ENCODE assay signal across 24 cellular contexts in genomic region chr22:21738081-21738480, GRCh38. TPM values are rescaled to one million over a fixed set of nuclear protein-coding genes. Genes with fewer than 3 reads are reported as not detected.
DNase-seq lines count a peak whose midpoint lies in the region; ATAC-seq, FAIRE-seq and TF ChIP-seq lines count a peak whose summit lies in the region.
"Had no signal": no experiment of that assay in that cellular context is flagged by ENCODE, and none has a peak within 500 bp of the region (broad histone marks: within the 10 kb centered on the region; RNA-seq: fewer than 3 reads in every experiment).

No MANE protein-coding gene starts in this region.

- H4K20me1 ChIP-seq in HepG2 (ENCODE audit: insufficient read depth, low read length), result no peaks in the 10 kb centered on the region

- no peaks in the 10 kb centered on the region for H3K79me2 ChIP-seq in HepG2 (ENCODE audit: insufficient read depth, low read length)

- no peak for DNase-seq in HepG2 (ENCODE audit: low spot score)
- no peak for DNase-seq in right lobe of liver
- DNase-seq in OCI-M1 (lab: John Stamatoyannopoulos, UW), result peak; percentile 35
- DNase-seq in natural killer cell treated with Interleukin-12 subunit alpha and Interleukin-12 subunit beta and Interleukin-15 and Interleukin-18, amount 100 ng/mL, for 72 hours (ENCODE audit: low spot score), result no peak
- no peak for DNase-seq in stimulated activated CD4-positive, alpha-beta T cell treated with anti-CD3 and anti-CD28 coated beads, Interleukin-1b, Interleukin-23, amount 100 ng/mL, for 48 hours
- DNase-seq in COLO668 (lab: John Stamatoyannopoulos, UW; ENCODE audit: unreplicated experiment), result no peak
- DNase-seq: AML-193; Caco-2; CD8-positive, alpha-beta memory T cell; DMS153; DMS79; GDM1; GOT3; H7; HFFc6 had no signal

- TF ChIP-seq POLR2A in HepG2 (IDR thresholded peaks at IDR 0.05; ENCODE audit: insufficient read depth in 1 of 2, low read depth in 2 of 2, low read length in 2 of 2) (no peak), right lobe of liver (IDR thresholded peaks at IDR 0.05) (no peak)

- no peaks in the 10 kb centered on the region for H3K9me3 Mint-ChIP-seq in natural killer cell treated with Interleukin-12 subunit alpha and Interleukin-12 subunit beta and Interleukin-15 and Interleukin-18, amount 100 ng/mL, for 72 hours
- H3K9me3 Mint-ChIP-seq: CD8-positive, alpha-beta memory T cell; HFFc6 had no signal

- H3K4me1 Mint-ChIP-seq in natural killer cell treated with Interleukin-12 subunit alpha and Interleukin-12 subunit beta and Interleukin-15 and Interleukin-18, amount 100 ng/mL, for 72 hours (ENCODE audit: low read depth in 2 of 2), result peaks cover 42 to 51% of the 10 kb centered on the region in 2 donors

- no peaks in the 10 kb centered on the region for H3K27me3 Mint-ChIP-seq in natural killer cell treated with Interleukin-12 subunit alpha and Interleukin-12 subunit beta and Interleukin-15 and Interleukin-18, amount 100 ng/mL, for 72 hours
- H3K27me3 Mint-ChIP-seq: CD8-positive, alpha-beta memory T cell had no signal

- no peak overlapping the region for H3K4me2 ChIP-seq in HepG2 (ENCODE audit: low read depth, low read length)
- H3K4me2 ChIP-seq: A549, KMS-11 had no signal

- 46% methylated on average over 8 of the region's 8 CpGs for WGBS in HepG2 (ENCODE audit: low lambda C conversion rate)
- 79% methylated on average over 8 of the region's 8 CpGs for WGBS in right lobe of liver (ENCODE audit: insufficient coverage, low coverage, low lambda C conversion rate, missing lambda C conversion rate)

- H3K36me3 ChIP-seq in HepG2 (replicated peaks in 1 of 2; ENCODE audit: control insufficient read depth in 1 of 2, insufficient read depth in 2 of 2, low read length in 2 of 2), result no peaks in the 10 kb centered on the region
- H3K36me3 ChIP-seq in right lobe of liver, result no peaks in the 10 kb centered on the region

- H2AFZ ChIP-seq in HepG2 (ENCODE audit: low read length), result no peak overlapping the region

- H3K27me3 ChIP-seq in HepG2 (ENCODE audit: control insufficient read depth in 1 of 2, insufficient read depth in 2 of 2, low read length in 2 of 2) (peaks cover 4 to 40% of the 10 kb centered on the region in 2 experiments; a peak in 3 of 5 replicates), right lobe of liver (no peaks in the 10 kb centered on the region)

- H3K4me3 ChIP-seq in HepG2 (replicated peaks in 1 of 3; ENCODE audit: insufficient read depth in 1 of 3, low read depth in 2 of 3, low read length in 3 of 3) (no peak overlapping the region), right lobe of liver (no peak overlapping the region)
- H3K4me3 ChIP-seq: A549 had no signal

- TF ChIP-seq CTCF in HepG2 (CRISPR knock-in tag; IDR thresholded peaks at IDR 0.05) (no peak), right lobe of liver (IDR thresholded peaks at IDR 0.05) (no peak)

- H3K9me3 ChIP-seq in HepG2 (ENCODE audit: low read length) (no peaks in the 10 kb centered on the region), right lobe of liver (no peaks in the 10 kb centered on the region)
- H3K9me3 ChIP-seq: A549, Caco-2 had no signal

- TF ChIP-seq RAD21 in HepG2 (CRISPR knock-in tag; IDR thresholded peaks at IDR 0.05), result no peak

- in situ Hi-C loops in HepG2 (cut with HindIII; ENCODE audit: extremely low pct_ligation_motif_present, low pct_unique_long_range_greater_than_20kb), result no loop called here

- H3K4me3 Mint-ChIP-seq in natural killer cell treated with Interleukin-12 subunit alpha and Interleukin-12 subunit beta and Interleukin-15 and Interleukin-18, amount 100 ng/mL, for 72 hours, result peak overlapping the region; percentile 42
- H3K4me3 Mint-ChIP-seq: HFFc6 had no signal

- FAIRE-seq in HepG2 (lab: Jason Lieb, UNC), result no peak
- FAIRE-seq: A549, D721Med, GM12892, GM18507 had no signal

- H3K4me1 ChIP-seq in HepG2 (ENCODE audit: insufficient read depth, low read length) (peaks cover 16% of the 10 kb centered on the region), right lobe of liver (no peaks in the 10 kb centered on the region)

- POLR2A ChIA-PET in HepG2 (lab: Yijun Ruan, JAX), result no interaction called here

- TF ChIP-seq EP300 in HepG2 (IDR thresholded peaks at IDR 0.05; ENCODE audit: low read depth in 2 of 2, low read length in 2 of 2) (no peak), HepG2 (CRISPR knock-in tag; IDR thresholded peaks at IDR 0.05; ENCODE audit: borderline replicate concordance) (no peak)

- intact Hi-C loops in HepG2 (cut with micrococcal nuclease; ENCODE audit: unreplicated experiment), result no loop called here
- intact Hi-C loops in right lobe of liver (cut with DNase I), result loop anchor here in 1 of 2 donors (10.0 kb wide), 1 partner anchor 197 kb away; no protein-coding TSS in a partner anchor

- H3K27ac ChIP-seq in HepG2 (ENCODE audit: extremely low read length, insufficient read depth, low read length) (no peak overlapping the region), right lobe of liver (no peak overlapping the region)
- H3K27ac ChIP-seq: 22Rv1, A549, HL-60, KMS-11 had no signal

- H3K36me3 Mint-ChIP-seq in natural killer cell treated with Interleukin-12 subunit alpha and Interleukin-12 subunit beta and Interleukin-15 and Interleukin-18, amount 100 ng/mL, for 72 hours, result no peaks in the 10 kb centered on the region

- no peak overlapping the region for H3K9ac ChIP-seq in HepG2 (ENCODE audit: insufficient read depth, low read depth, low read length)
- H3K9ac ChIP-seq: KMS-11 had no signal

- no TSS peak for BruUV-seq in HepG2 (replicated peaks; lab: Mats Ljungman, UMichigan)

- no peak for ATAC-seq in HepG2
- ATAC-seq in right lobe of liver, result no peak
- ATAC-seq in natural killer cell treated with Interleukin-12 subunit alpha and Interleukin-12 subunit beta and Interleukin-15 and Interleukin-18, amount 100 ng/mL, for 72 hours, result no peak
- no peak for ATAC-seq in GM21423 (IDR thresholded peaks at IDR 0.05; ENCODE audit: unreplicated experiment)
- ATAC-seq: A549, HCT116 had no signal

- peak overlapping the region in 1 of 2 donors; percentile 38 for H3K27ac Mint-ChIP-seq in natural killer cell treated with Interleukin-12 subunit alpha and Interleukin-12 subunit beta and Interleukin-15 and Interleukin-18, amount 100 ng/mL, for 72 hours
- H3K27ac Mint-ChIP-seq: HFFc6 had no signal

- CTCF ChIA-PET in HepG2 (lab: Yijun Ruan, JAX; ENCODE audit: low intra/inter-chr PET ratio, low total read pairs), result no interaction called here

TF ChIP-seq in HepG2, 621 proteins besides CTCF, POLR2A, EP300 and RAD21:
- TF ChIP-seq USF2 (IDR thresholded peaks at IDR 0.05; ENCODE audit: low read depth, low read length) (peak; percentile 31; the same call in 1 of the 2 replicates), USF2 (CRISPR knock-in tag; IDR thresholded peaks at IDR 0.05; ENCODE audit: borderline replicate concordance) (no peak), MIXL1 (CRISPR knock-in tag; IDR thresholded peaks at IDR 0.05) (no peak)

RNA-seq across cellular contexts. Expression of gene YPEL1, which starts 2.5 kb away (rescaled TPM):
- 0.21 and 0.33 TPM in 2 replicates for total RNA-seq in HepG2 (2016; rRNA removed; fragmentation: Illumina TruSeq; extraction: Trizol)
- 0.97 and 1.2 TPM in 2 replicates for total RNA-seq in HepG2 (2016; cell fraction: cytosol; rRNA removed; fragmentation: Illumina TruSeq; extraction: Trizol; ENCODE audit: low read depth)
- 0.16 and 0.22 TPM in 2 replicates for total RNA-seq in HepG2 (2016; cell fraction: insoluble cytoplasmic fraction; rRNA removed; fragmentation: Illumina TruSeq; extraction: Trizol)
- 0.77 and 1.3 TPM in 2 replicates for total RNA-seq in HepG2 (2016; cell fraction: membrane; rRNA removed; fragmentation: Illumina TruSeq; extraction: Trizol)
- total RNA-seq in HepG2 (2016; cell fraction: nucleus; rRNA removed; fragmentation: Illumina TruSeq; extraction: Trizol), result 0.12 and 0.13 TPM in 2 replicates
- polyA plus RNA-seq in HepG2 (2011; rRNA removed), result 1.9 and 2.5 TPM in 2 replicates
- polyA plus RNA-seq in HepG2 (2011; cell fraction: cytosol; rRNA removed), result 0.96 and 1.0 TPM in 2 replicates
- polyA plus RNA-seq in HepG2 (2011; cell fraction: nucleus; rRNA removed), result 1.5 and 1.6 TPM in 2 replicates
- 0.58 and 1.1 TPM in 2 replicates for polyA plus RNA-seq in HepG2 (2012)
- polyA plus RNA-seq in HepG2 (2016; cell fraction: cytosol; fragmentation: Illumina TruSeq; extraction: Trizol; ENCODE audit: low read depth), result 0.79 and 1.7 TPM in 2 replicates
- 0.34 and 0.50 TPM in 2 replicates for polyA plus RNA-seq in HepG2 (2016; cell fraction: insoluble cytoplasmic fraction; fragmentation: Illumina TruSeq; extraction: Trizol; ENCODE audit: low read depth)
- 1.0 and 1.3 TPM in 2 replicates for polyA plus RNA-seq in HepG2 (2016; cell fraction: membrane; fragmentation: Illumina TruSeq; extraction: Trizol; ENCODE audit: low read depth)
- polyA plus RNA-seq in HepG2 (2016; cell fraction: nucleus; fragmentation: Illumina TruSeq; extraction: Trizol; ENCODE audit: insufficient read depth, low read depth), result 0.42 and 0.67 TPM in 2 replicates
- polyA minus RNA-seq in HepG2 (2011; rRNA and poly(A)+ RNA removed; ENCODE audit: low replicate concordance), result 0.72 and 0.86 TPM in 2 replicates
- 0.69 and 0.70 TPM in 2 replicates for polyA minus RNA-seq in HepG2 (2011; cell fraction: cytosol; rRNA and poly(A)+ RNA removed)
- 0.77 and 1.6 TPM in 2 replicates for polyA minus RNA-seq in HepG2 (2011; cell fraction: nucleus; rRNA and poly(A)+ RNA removed)
- total RNA-seq in right lobe of liver, result 10 to 100 TPM in 1 of 6 experiments, 1 to 10 TPM in 5; 1.0 to 11.2 (median 2.7) TPM
- total RNA-seq in natural killer cell treated with Interleukin-12 subunit alpha and Interleukin-12 subunit beta and Interleukin-15 and Interleukin-18, amount 100 ng/mL, for 72 hours, result 10 to 100 TPM; 14.2 to 19.0 TPM
